In genomic region chr2:46837112-46837454, GRCh38 we compare ENCODE assay signal across 2 cellular contexts.
TF ChIP-seq lines count a peak whose summit lies in the region.

No MANE protein-coding gene starts in this region.

TF ChIP-seq in A549, 52 proteins besides CTCF, POLR2A, EP300 and RAD21:
- no peak for TF ChIP-seq ELK1 (IDR thresholded peaks at IDR 0.05; ENCODE audit: low read depth, low read length)
- TF ChIP-seq CHD4 (IDR thresholded peaks at IDR 0.05; ENCODE audit: borderline replicate concordance), result no peak
- TF ChIP-seq SMC3 (IDR thresholded peaks at IDR 0.05), result no peak
- no peak for TF ChIP-seq ATOH8 (CRISPR knock-in tag; IDR thresholded peaks at IDR 0.05; ENCODE audit: low read depth)
- no peak for TF ChIP-seq NR3C1 (IDR thresholded peaks at IDR 0.05)
- no peak for TF ChIP-seq HOXB5 (CRISPR knock-in tag; IDR thresholded peaks at IDR 0.05)
- TF ChIP-seq ESRRA (IDR thresholded peaks at IDR 0.05; ENCODE audit: borderline replicate concordance, low read length), result no peak
- no peak for TF ChIP-seq JUN (IDR thresholded peaks at IDR 0.05)
- no peak for TF ChIP-seq PBX3 (IDR thresholded peaks at IDR 0.05)
- TF ChIP-seq FOXS1 (CRISPR knock-in tag; IDR thresholded peaks at IDR 0.05), result no peak
- TF ChIP-seq HMGXB4 (CRISPR knock-in tag; IDR thresholded peaks at IDR 0.05; ENCODE audit: borderline replicate concordance), result no peak
- TF ChIP-seq HES2 (IDR thresholded peaks at IDR 0.05), result no peak
- TF ChIP-seq JUNB (IDR thresholded peaks at IDR 0.05), result no peak
- TF ChIP-seq MAX (IDR thresholded peaks at IDR 0.05), result no peak
- no peak for TF ChIP-seq RNF2 (IDR thresholded peaks at IDR 0.05; ENCODE audit: borderline replicate concordance, low read depth)
- no peak for TF ChIP-seq FOSB (CRISPR knock-in tag; IDR thresholded peaks at IDR 0.05)
- no peak for TF ChIP-seq EHF (CRISPR knock-in tag; IDR thresholded peaks at IDR 0.05)
- TF ChIP-seq TFCP2L1 (CRISPR knock-in tag; IDR thresholded peaks at IDR 0.05), result no peak
- TF ChIP-seq PHF8 (IDR thresholded peaks at IDR 0.05; ENCODE audit: borderline replicate concordance, low read depth), result no peak
- no peak for TF ChIP-seq USF2 (IDR thresholded peaks at IDR 0.05)

TF ChIP-seq in IMR-90, 13 proteins besides CTCF, POLR2A, EP300 and RAD21 (continued from another document):
- TF ChIP-seq USF2 (IDR thresholded peaks at IDR 0.05; ENCODE audit: low read depth, low read length) (no peak), CHD1 (IDR thresholded peaks at IDR 0.05; ENCODE audit: low read depth, low read length) (no peak), MAFK (IDR thresholded peaks at IDR 0.05; ENCODE audit: low read depth, low read length) (no peak)
